Comparison of ENCODE assay signal across 28 cellular contexts in the genomic region with DNA sequence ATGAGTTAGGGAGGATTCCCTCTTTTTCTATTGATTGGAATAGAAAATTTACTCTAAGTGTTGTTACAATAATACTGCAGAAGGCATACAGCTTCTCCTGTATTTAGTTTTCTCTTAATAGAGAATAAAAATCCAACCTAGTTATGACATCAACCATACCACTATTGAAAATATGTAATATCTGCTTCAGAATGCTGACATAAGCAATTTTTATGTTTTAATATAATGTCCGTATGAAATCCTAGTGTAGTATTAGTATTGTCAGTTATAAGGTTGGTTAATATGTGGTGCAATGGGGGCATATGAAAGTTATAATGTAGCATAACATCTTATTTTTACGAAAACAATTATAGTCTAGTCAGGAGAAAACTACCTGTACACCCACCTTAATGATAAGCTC.
"Had no signal": no experiment of that assay in that cellular context is flagged by ENCODE, and none has a peak within 500 bp of the region (broad histone marks: within the 10 kb centered on the region; RNA-seq: fewer than 3 reads in every experiment).

No MANE protein-coding gene starts in this region.

- H3K9me3 ChIP-seq: mucosa of descending colon, neutrophil, pancreas, transverse colon, upper lobe of right lung had no signal

- H3K36me3 ChIP-seq: esophagus muscularis mucosa, gastroesophageal sphincter, heart left ventricle, neutrophil, pancreas, suprapubic skin, transverse colon, upper lobe of right lung, uterus had no signal

- H3K27me3 ChIP-seq: esophagus muscularis mucosa, foreskin keratinocyte, gastroesophageal sphincter, hepatocyte, neutrophil, pancreas, suprapubic skin, transverse colon, upper lobe of right lung, uterus had no signal

- H3K4me1 ChIP-seq: esophagus muscularis mucosa, foreskin keratinocyte, gastroesophageal sphincter, heart left ventricle, pancreas, suprapubic skin, transverse colon, upper lobe of right lung, uterus had no signal

- H3K4me2 ChIP-seq: hepatocyte, smooth muscle cell had no signal

- ATAC-seq: foreskin keratinocyte; gastroesophageal sphincter; heart left ventricle; left lobe of liver; mucosa of descending colon; natural killer cell treated with Interleukin-12 subunit alpha and Interleukin-12 subunit beta and Interleukin-15 and Interleukin-18, amount 100 ng/mL, for 72 hours; pancreas; sciatic nerve; stimulated activated naive CD8-positive, alpha-beta T cell treated with anti-CD3 and anti-CD28 coated beads, Interleukin-15, amount 100 ng/mL, for 72 hours; upper lobe of right lung had no signal

- FAIRE-seq: endothelial cell of umbilical vein, kidney had no signal

- DNase-seq: dermis blood vessel endothelial cell; effector memory CD4-positive, alpha-beta T cell; foreskin keratinocyte; heart left ventricle; kidney; mucosa of descending colon; naive B cell; pancreas; stimulated activated CD4-positive, alpha-beta T cell treated with anti-CD3 and anti-CD28 coated beads, Interleukin-12 subunit alpha, Interleukin-12 subunit beta, amount 100 ng/mL, for 4 hours; stimulated activated CD4-positive, alpha-beta T cell treated with anti-CD3 and anti-CD28 coated beads, Interleukin-1b, Interleukin-23, amount 100 ng/mL, for 48 hours; stimulated activated CD4-positive, alpha-beta T cell treated with anti-CD3 and anti-CD28 coated beads, Interleukin-4, amount 100 ng/mL, for 1 hour; stimulated activated CD8-positive, alpha-beta memory T cell treated with anti-CD3 and anti-CD28 coated beads, Interleukin-4, amount 100 ng/mL, for 48 hours; stimulated activated naive CD4-positive, alpha-beta T cell; stimulated activated naive CD8-positive, alpha-beta T cell treated with anti-CD3 and anti-CD28 coated beads, Interleukin-15, amount 100 ng/mL, for 72 hours; transverse colon; upper lobe of right lung; uterus had no signal

- H3K4me3 ChIP-seq: esophagus muscularis mucosa, gastroesophageal sphincter, heart left ventricle, hepatocyte, lung, mucosa of descending colon, pancreas, smooth muscle cell, suprapubic skin, transverse colon, upper lobe of right lung, uterus had no signal

- H3K27ac ChIP-seq: esophagus muscularis mucosa, foreskin keratinocyte, gastroesophageal sphincter, heart left ventricle, hepatocyte, neutrophil, pancreas, suprapubic skin, transverse colon, upper lobe of right lung, uterus had no signal
